In genomic region chrX:88621278-88621677, GRCh38 we compare ENCODE assay signal across 26 cellular contexts.
A peak's percentile ranks its signal among the peaks of the same experiment; 100 is the strongest.
DNase-seq lines count a peak whose midpoint lies in the region; ATAC-seq, FAIRE-seq and TF ChIP-seq lines count a peak whose summit lies in the region.
"Had no signal": no experiment of that assay in that cellular context is flagged by ENCODE, and none has a peak within 500 bp of the region (broad histone marks: within the 10 kb centered on the region; RNA-seq: fewer than 3 reads in every experiment).

No MANE protein-coding gene starts in this region.

- H3K4me1 ChIP-seq in MM.1S (ENCODE audit: low read length) (peaks cover 9% of the 10 kb centered on the region; the same call in 1 of the 2 replicates), OCI-LY3 (ENCODE audit: low read length) (peaks cover 6% of the 10 kb centered on the region; the same call in 1 of the 2 replicates), GM12878 (ENCODE audit: control insufficient read depth, insufficient read depth, low read length) (no peaks in the 10 kb centered on the region), A673 (ENCODE audit: insufficient read depth, low read length, poor library complexity, severe bottlenecking) (no peaks in the 10 kb centered on the region), SJCRH30 (no peaks in the 10 kb centered on the region)
- H3K4me1 ChIP-seq: A549, BE2C, BLaER1 had no signal

- H3K9ac ChIP-seq in MM.1S (ENCODE audit: low read length) (no peak overlapping the region), OCI-LY3 (ENCODE audit: low read length) (no peak overlapping the region), GM12878 (ENCODE audit: control insufficient read depth, insufficient read depth, low read length) (no peak overlapping the region)
- H3K9ac ChIP-seq: BLaER1 had no signal

- in situ Hi-C loops in GM12878 (cut with MboI), result no loop called here

- H3K79me2 ChIP-seq in MM.1S (ENCODE audit: low read length) (no peaks in the 10 kb centered on the region), OCI-LY3 (ENCODE audit: low read length) (no peaks in the 10 kb centered on the region), GM12878 (ENCODE audit: control insufficient read depth, insufficient read depth, low read length) (no peaks in the 10 kb centered on the region)

- DNase-seq in MM.1S (peak; percentile 68), GM12878 (ENCODE audit: low read depth, low spot score) (no peak), A673 (ENCODE audit: low spot score) (no peak), SJCRH30 (no peak)
- no peak for DNase-seq in central memory CD4-positive, alpha-beta T cell
- DNase-seq: ACHN; BE2C; C1 segment of cervical spinal cord; CD4-positive, alpha-beta memory T cell; CD4-positive, CD25-positive, alpha-beta regulatory T cell; CD8-positive, alpha-beta memory T cell; COR-L47; DMS 273 treated with DMSO at 0.1 percent for 48 hours; DMS153; DMS53; DMS79; DND-41; EL; GDM1 had no signal

- CTCF ChIA-PET in GM12878 (lab: Yijun Ruan, JAX) (interaction anchor here (1.0 kb wide), 1 partner anchor 17 kb away, joined by 3 read pairs; no protein-coding TSS in a partner anchor), A673 (lab: Charles Lee) (no interaction called here)

- WGBS in GM12878 (ENCODE audit: insufficient coverage, insufficient replicate concordance, low lambda C conversion rate, missing lambda C conversion rate), result 0% methylated on average over 2 of the region's 2 CpGs

- no peaks in the 10 kb centered on the region for H3K9me2 ChIP-seq in MM.1S (replicated peaks; ENCODE audit: insufficient read depth, low read length)

- H3K27me3 ChIP-seq in MM.1S (replicated peaks; ENCODE audit: insufficient read depth, low read length) (no peaks in the 10 kb centered on the region), OCI-LY3 (ENCODE audit: low read depth, low read length) (no peaks in the 10 kb centered on the region), GM12878 (replicated peaks in 1 of 2; ENCODE audit: control insufficient read depth in 2 of 2, insufficient read depth in 2 of 2, low read length in 1 of 2) (no peaks in the 10 kb centered on the region), A673 (replicated peaks; ENCODE audit: insufficient read depth, low read depth, low read length, poor library complexity) (no peaks in the 10 kb centered on the region), SJCRH30 (no peaks in the 10 kb centered on the region)
- H3K27me3 ChIP-seq: BE2C had no signal

- TF ChIP-seq POLR2A in GM12878 (IDR thresholded peaks at IDR 0.05; ENCODE audit: low read depth, low read length), result no peak

- H2AFZ ChIP-seq in MM.1S (ENCODE audit: low read length), result no peak overlapping the region
- H2AFZ ChIP-seq in OCI-LY3 (ENCODE audit: low read depth, low read length), result no peak overlapping the region
- H2AFZ ChIP-seq in GM12878 (ENCODE audit: control insufficient read depth, low read depth, low read length), result no peak overlapping the region

- H3K36me3 ChIP-seq in MM.1S (replicated peaks; ENCODE audit: insufficient read depth, low read length) (no peaks in the 10 kb centered on the region), OCI-LY3 (replicated peaks; ENCODE audit: low read depth, low read length) (no peaks in the 10 kb centered on the region), GM12878 (ENCODE audit: control insufficient read depth in 2 of 2, insufficient read depth in 2 of 2, low read length in 1 of 2) (no peaks in the 10 kb centered on the region), A673 (ENCODE audit: insufficient read depth, low read length, poor library complexity, severe bottlenecking) (no peaks in the 10 kb centered on the region), SJCRH30 (no peaks in the 10 kb centered on the region)
- H3K36me3 ChIP-seq: BE2C, BLaER1 had no signal

- FAIRE-seq in GM12878 (lab: Jason Lieb, UNC), result no peak
- FAIRE-seq: GM12891 had no signal

- ATAC-seq in GM18867 (IDR thresholded peaks at IDR 0.05; ENCODE audit: unreplicated experiment) (peak; percentile 52), GM12878 (peak; percentile 64), HG02870 (IDR thresholded peaks at IDR 0.05; ENCODE audit: unreplicated experiment) (no peak)
- ATAC-seq: A549 had no signal

- BruUV-seq in GM12878 (replicated peaks; lab: Mats Ljungman, UMichigan) (no TSS peak), A673 (replicated peaks; lab: Mats Ljungman, UMichigan) (no TSS peak)

- SMC1A ChIA-PET in GM12878 (lab: Charles Lee; ENCODE audit: uncharacterized antibody, unreplicated experiment), result interaction anchor here (1.1 kb wide), 1 partner anchor 8 kb away, joined by 4 read pairs; no protein-coding TSS in a partner anchor

- RAD21 ChIA-PET in GM12878 (lab: Charles Lee; ENCODE audit: unreplicated experiment), result interaction anchor here (1.3 kb wide), 1 partner anchor 8 kb away, joined by 4 read pairs; no protein-coding TSS in a partner anchor

- H3K9me3 ChIP-seq in MM.1S (replicated peaks; ENCODE audit: insufficient read depth, low read length), result no peaks in the 10 kb centered on the region
- H3K9me3 ChIP-seq in OCI-LY3 (ENCODE audit: insufficient read depth, low read length), result no peaks in the 10 kb centered on the region
- H3K9me3 ChIP-seq in GM12878 (replicated peaks; ENCODE audit: control insufficient read depth, insufficient read depth, low read length), result no peaks in the 10 kb centered on the region
- no peaks in the 10 kb centered on the region for H3K9me3 ChIP-seq in A673 (ENCODE audit: low read depth, low read length, poor library complexity, severe bottlenecking)
- no peaks in the 10 kb centered on the region for H3K9me3 ChIP-seq in SJCRH30 (replicated peaks)
- H3K9me3 ChIP-seq: A549, BE2C, BLaER1 had no signal

- no peak for TF ChIP-seq EP300 in GM12878 (IDR thresholded peaks at IDR 0.05; ENCODE audit: borderline replicate concordance in 1 of 2, control insufficient read depth in 1 of 2, low read depth in 2 of 2, low read length in 2 of 2)

- no peak for TF ChIP-seq CTCF in MM.1S (IDR thresholded peaks at IDR 0.05; ENCODE audit: low read length)
- TF ChIP-seq CTCF in OCI-LY3 (IDR thresholded peaks at IDR 0.05; ENCODE audit: low read depth, low read length), result no peak
- TF ChIP-seq CTCF in GM12878 (IDR thresholded peaks at IDR 0.05 in 2 of 3, conservative IDR thresholded peaks at IDR 0.05 in 1 of 3; ENCODE audit: control insufficient read depth in 2 of 3, extremely low read depth in 1 of 3, insufficient read depth in 1 of 3, low read depth in 3 of 3, low read length in 3 of 3), result no peak
- no peak for TF ChIP-seq CTCF in A673 (conservative IDR thresholded peaks at IDR 0.05; ENCODE audit: low read depth, low read length)

- no peak for TF ChIP-seq RAD21 in GM12878 (IDR thresholded peaks at IDR 0.05; ENCODE audit: insufficient read depth, low read depth, low read length)

- POLR2A ChIA-PET in GM12878 (lab: Charles Lee), result no interaction called here
- POLR2A ChIA-PET in A673 (lab: Charles Lee; ENCODE audit: low non-redundant PET), result no interaction called here

- H4K20me1 ChIP-seq in MM.1S (ENCODE audit: insufficient read depth, low read length) (no peaks in the 10 kb centered on the region), OCI-LY3 (ENCODE audit: insufficient read depth, low read length) (no peaks in the 10 kb centered on the region), GM12878 (ENCODE audit: control insufficient read depth, insufficient read depth) (no peaks in the 10 kb centered on the region)
- H4K20me1 ChIP-seq: BLaER1 had no signal

- H3K4me2 ChIP-seq in MM.1S (ENCODE audit: low read depth, low read length), result peak overlapping the region; percentile 38; the same call in 1 of the 2 replicates
- peak overlapping the region; percentile 12; the same call in 1 of the 2 replicates for H3K4me2 ChIP-seq in OCI-LY3 (ENCODE audit: low read length)
- no peak overlapping the region for H3K4me2 ChIP-seq in GM12878 (ENCODE audit: control insufficient read depth, insufficient read depth)
- H3K4me2 ChIP-seq: A549, BLaER1 had no signal

- intact Hi-C loops in GM12878 (cut with micrococcal nuclease; ENCODE audit: unreplicated experiment), result no loop called here
- intact Hi-C loops in A673 (cut with micrococcal nuclease; ENCODE audit: unreplicated experiment), result no loop called here

- no peaks in the 10 kb centered on the region for H3F3A ChIP-seq in MM.1S (ENCODE audit: insufficient read depth, low read length)

- H3K27ac ChIP-seq in MM.1S (ENCODE audit: low read length) (no peak overlapping the region; the same call in 1 of the 2 replicates), OCI-LY3 (ENCODE audit: low read length) (no peak overlapping the region), GM12878 (ENCODE audit: control insufficient read depth, insufficient read depth) (no peak overlapping the region), A673 (ENCODE audit: low read depth, low read length, poor library complexity, severe bottlenecking) (no peak overlapping the region), SJCRH30 (no peak overlapping the region)
- H3K27ac ChIP-seq: 22Rv1, A549, BLaER1 had no signal

- H3K4me3 ChIP-seq in MM.1S (ENCODE audit: low read length), result no peak overlapping the region
- no peak overlapping the region for H3K4me3 ChIP-seq in OCI-LY3 (ENCODE audit: low read length)
- H3K4me3 ChIP-seq in GM12878, result no peak overlapping the region
- no peak overlapping the region for H3K4me3 ChIP-seq in A673 (ENCODE audit: low read depth, low read length, poor library complexity, severe bottlenecking)
- H3K4me3 ChIP-seq in SJCRH30, result no peak overlapping the region
- H3K4me3 ChIP-seq: A549, BLaER1 had no signal

TF ChIP-seq in GM12878, 131 proteins besides CTCF, POLR2A, EP300 and RAD21 (continues in another document):
- TF ChIP-seq MTA2 (IDR thresholded peaks at IDR 0.05; ENCODE audit: low read depth), result 0 out of 2 replicates have a peak, but pooled peaks have one; percentile 15
